18 cellular contexts compared by ENCODE assay signal in the genomic region with DNA sequence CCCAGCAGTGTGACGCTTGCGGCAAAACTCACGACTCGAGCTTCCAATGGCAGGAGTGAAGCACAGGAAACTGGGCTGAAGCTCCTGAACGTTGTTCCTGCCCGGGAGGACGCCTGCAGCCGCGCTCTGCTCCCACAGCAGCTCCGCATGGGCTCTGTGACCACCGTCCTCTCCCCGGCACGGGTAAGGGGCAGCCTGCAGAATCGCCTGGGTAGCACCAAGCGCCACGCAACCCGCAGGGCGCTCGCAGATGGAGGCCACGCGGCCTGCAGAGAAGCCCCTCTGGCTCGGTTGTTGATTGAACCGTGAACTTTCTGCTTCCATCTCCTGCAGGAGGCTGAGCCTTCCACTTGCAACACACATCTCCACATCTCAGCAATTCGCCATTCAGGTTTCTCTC.
"Had no signal": no experiment of that assay in that cellular context is flagged by ENCODE, and none has a peak within 500 bp of the region (broad histone marks: within the 10 kb centered on the region; RNA-seq: fewer than 3 reads in every experiment).

No MANE protein-coding gene starts in this region.

- H3K27me3 ChIP-seq: MG63 had no signal

- H3K9me3 ChIP-seq: MG63, SK-N-SH had no signal

- H3K27ac ChIP-seq: RWPE1 had no signal

- H3K4me2 ChIP-seq: SK-N-SH had no signal

- H3K9ac ChIP-seq: SK-N-SH had no signal

- H3K4me3 ChIP-seq: MG63 had no signal

- DNase-seq: Karpas-422, KG1, MG63, NCI-H1092 treated with DMSO at 0.1 percent for 48 hours, NCI-H1436, NCI-H187, NCI-H2029, NCI-H2081 treated with DMSO at 0.1 percent for 48 hours, NCI-H2171, NCI-H226, NCI-H446, NCI-H510A, NCI-H524 treated with DMSO at 0.1 percent for 48 hours, NCI-H69, NCI-H774, SHP77, SK-N-SH had no signal

- H3K36me3 ChIP-seq: MG63 had no signal
